ENCODE assay signal across 17 cellular contexts in genomic region chr14:104596927-104597351, GRCh38. TPM values are rescaled to one million over a fixed set of nuclear protein-coding genes. Genes with fewer than 3 reads are reported as not detected.
DNase-seq lines count a peak whose midpoint lies in the region; ATAC-seq and TF ChIP-seq lines count a peak whose summit lies in the region.
"Had no signal": no experiment of that assay in that cellular context is flagged by ENCODE, and none has a peak within 500 bp of the region (broad histone marks: within the 10 kb centered on the region; RNA-seq: fewer than 3 reads in every experiment).

No MANE protein-coding gene starts in this region.

- intact Hi-C loops in left cardiac atrium (cut with DNase I): no loop called here
- intact Hi-C loops in cardiac septum (cut with DNase I): no loop called here
- intact Hi-C loops in aorta (cut with DNase I): no loop called here

- H4K20me1 ChIP-seq in neural progenitor cell (ENCODE audit: low read depth): peaks cover 7% of the 10 kb centered on the region

- peaks cover 25% of the 10 kb centered on the region for H3K4me1 Mint-ChIP-seq in neural progenitor cell

- no peaks in the 10 kb centered on the region for H3K36me3 Mint-ChIP-seq in neural progenitor cell
- H3K36me3 Mint-ChIP-seq: CD4-positive, alpha-beta memory T cell had no signal

- H3K4me2 ChIP-seq in neural progenitor cell: no peak overlapping the region
- H3K4me2 ChIP-seq: A549 had no signal

- DNase-seq in left cardiac atrium (peak; percentile 9), cardiac septum (ENCODE audit: low spot score) (no peak), WERI-Rb-1 (peak; percentile 7), neural progenitor cell (ENCODE audit: low spot score) (no peak), aorta (peak; percentile 32 to 57), NOMO-1 (lab: John Stamatoyannopoulos, UW; ENCODE audit: unreplicated experiment in 2 of 2) (no peak), cerebellum (ENCODE audit: low spot score) (no peak)
- DNase-seq: BE2C; CD4-positive, alpha-beta memory T cell; DND-41; GDM1 had no signal

- H3K27ac ChIP-seq in WERI-Rb-1 (no peak overlapping the region), neural progenitor cell (no peak overlapping the region), aorta (ENCODE audit: low read depth in 1 of 2, low read length in 2 of 2) (no peak overlapping the region)
- H3K27ac ChIP-seq: A549, C4-2B, HL-60 had no signal

- no peaks in the 10 kb centered on the region for H3F3A ChIP-seq in neural progenitor cell (ENCODE audit: low read depth)

- no peaks in the 10 kb centered on the region for H3K27me3 ChIP-seq in WERI-Rb-1 (ENCODE audit: insufficient read depth, low read depth, severe bottlenecking)
- H3K27me3 ChIP-seq in neural progenitor cell: no peaks in the 10 kb centered on the region
- H3K27me3 ChIP-seq in aorta (ENCODE audit: control insufficient read depth in 1 of 2, insufficient read depth in 2 of 2, low read length in 1 of 2): no peaks in the 10 kb centered on the region
- H3K27me3 ChIP-seq: BE2C had no signal

- no peak for TF ChIP-seq CTCF in WERI-Rb-1 (IDR thresholded peaks at IDR 0.05; ENCODE audit: low read depth, low read length)
- no peak for TF ChIP-seq CTCF in neural progenitor cell (IDR thresholded peaks at IDR 0.05)

- WGBS in aorta, 2 donors: 92 to 93% methylated on average over 19 to 21 of the region's 21 CpGs

- peaks cover 20% of the 10 kb centered on the region for H3K36me3 ChIP-seq in WERI-Rb-1
- no peaks in the 10 kb centered on the region for H3K36me3 ChIP-seq in neural progenitor cell
- no peaks in the 10 kb centered on the region for H3K36me3 ChIP-seq in aorta (ENCODE audit: control insufficient read depth in 1 of 2, insufficient read depth in 2 of 2, low read length in 1 of 2)
- H3K36me3 ChIP-seq: BE2C had no signal

- H3K4me1 ChIP-seq in neural progenitor cell (peaks cover 8% of the 10 kb centered on the region), aorta (ENCODE audit: control insufficient read depth in 1 of 2, insufficient read depth in 2 of 2, low read length in 2 of 2) (no peaks in the 10 kb centered on the region)
- H3K4me1 ChIP-seq: A549 had no signal

- peaks cover 26% of the 10 kb centered on the region for H3K27me3 Mint-ChIP-seq in neural progenitor cell (ENCODE audit: insufficient read depth, low read depth)

- H3K9me3 ChIP-seq in WERI-Rb-1 (ENCODE audit: severe bottlenecking) (no peaks in the 10 kb centered on the region), neural progenitor cell (ENCODE audit: low read depth) (no peaks in the 10 kb centered on the region), aorta (ENCODE audit: control insufficient read depth, low read length) (no peaks in the 10 kb centered on the region)
- H3K9me3 ChIP-seq: A549, BE2C had no signal

- H3K4me3 ChIP-seq in WERI-Rb-1 (ENCODE audit: low read depth, low read length): no peak overlapping the region
- no peak overlapping the region for H3K4me3 ChIP-seq in neural progenitor cell
- H3K4me3 ChIP-seq in aorta (ENCODE audit: low read length in 2 of 2): no peak overlapping the region
- H3K4me3 ChIP-seq: A549 had no signal

- no peak overlapping the region for H2AFZ ChIP-seq in neural progenitor cell (replicated peaks)

- no peak overlapping the region for H3K9ac ChIP-seq in neural progenitor cell

- peak overlapping the region; percentile 25 for H3K27ac Mint-ChIP-seq in neural progenitor cell
- H3K27ac Mint-ChIP-seq: CD4-positive, alpha-beta memory T cell had no signal

- ATAC-seq in left cardiac atrium (no peak), aorta (ENCODE audit: low FRiP score) (no peak)
- ATAC-seq: A549, HCT116 had no signal

- H3K4me3 Mint-ChIP-seq in neural progenitor cell: no peak overlapping the region
- H3K4me3 Mint-ChIP-seq: CD4-positive, alpha-beta memory T cell had no signal

- H3K9me3 Mint-ChIP-seq in neural progenitor cell: no peaks in the 10 kb centered on the region
- H3K9me3 Mint-ChIP-seq: CD4-positive, alpha-beta memory T cell had no signal

- H3K79me2 ChIP-seq in neural progenitor cell (ENCODE audit: low read depth): no peaks in the 10 kb centered on the region

RNA-seq across cellular contexts. Expression of gene TMEM179, which starts 7.6 kb away (rescaled TPM):
- total RNA-seq in left cardiac atrium (1 to 10 TPM in 1 of 2 donors, under 1 TPM in 1; 0.24 to 1.0 TPM), cardiac septum (0.89 TPM), neural progenitor cell (ENCODE audit: low replicate concordance) (0.77 and 12.1 TPM in 2 replicates), aorta (not detected), cerebellum (15.7 TPM)
- not detected for polyA plus RNA-seq in aorta
- total RNA-seq: CD4-positive, alpha-beta memory T cell; H4 had no signal
- polyA plus RNA-seq: CD4-positive, alpha-beta memory T cell had no signal

RNA-seq across cellular contexts. Expression of gene C14orf180, which starts 17.4 kb away (rescaled TPM):
- total RNA-seq in left cardiac atrium (10 to 100 TPM; 26.6 to 66.7 TPM), cardiac septum (67.8 TPM), neural progenitor cell (ENCODE audit: low replicate concordance) (not detected in 2 replicates), aorta (1 to 10 TPM in 1 of 2 donors, under 1 TPM in 1; 0.68 to 1.3 TPM), cerebellum (0.18 TPM)
- polyA plus RNA-seq in aorta: under 1 TPM in 1 of 2 donors, not detected in 1; 0.50 TPM
- total RNA-seq: CD4-positive, alpha-beta memory T cell; H4 had no signal
- polyA plus RNA-seq: A549; AG04450; CD4-positive, alpha-beta memory T cell had no signal

Comparison
In these comparisons a context has a peak if more than half of its experiments do, and no peak if none do; other contexts are left out.
1. DNase-seq: peak in left cardiac atrium (single experiment), WERI-Rb-1 (single experiment) and aorta (2 of 2); none in cardiac septum (single experiment), neural progenitor cell (single experiment), NOMO-1 (0 of 2) and cerebellum (single experiment).
2. RNA of gene C14orf180, which starts 17.4 kb away (total RNA-seq): 67.8 TPM in cardiac septum (single experiment) and 26.6 to 66.7 TPM in left cardiac atrium; 0.68 to 1.3 TPM in aorta, 0.18 TPM in cerebellum (single experiment) and not detected in neural progenitor cell; every median in the first group is over 10 times any median in the second.